ENCODE assay signal across 8 cellular contexts in the genomic region with DNA sequence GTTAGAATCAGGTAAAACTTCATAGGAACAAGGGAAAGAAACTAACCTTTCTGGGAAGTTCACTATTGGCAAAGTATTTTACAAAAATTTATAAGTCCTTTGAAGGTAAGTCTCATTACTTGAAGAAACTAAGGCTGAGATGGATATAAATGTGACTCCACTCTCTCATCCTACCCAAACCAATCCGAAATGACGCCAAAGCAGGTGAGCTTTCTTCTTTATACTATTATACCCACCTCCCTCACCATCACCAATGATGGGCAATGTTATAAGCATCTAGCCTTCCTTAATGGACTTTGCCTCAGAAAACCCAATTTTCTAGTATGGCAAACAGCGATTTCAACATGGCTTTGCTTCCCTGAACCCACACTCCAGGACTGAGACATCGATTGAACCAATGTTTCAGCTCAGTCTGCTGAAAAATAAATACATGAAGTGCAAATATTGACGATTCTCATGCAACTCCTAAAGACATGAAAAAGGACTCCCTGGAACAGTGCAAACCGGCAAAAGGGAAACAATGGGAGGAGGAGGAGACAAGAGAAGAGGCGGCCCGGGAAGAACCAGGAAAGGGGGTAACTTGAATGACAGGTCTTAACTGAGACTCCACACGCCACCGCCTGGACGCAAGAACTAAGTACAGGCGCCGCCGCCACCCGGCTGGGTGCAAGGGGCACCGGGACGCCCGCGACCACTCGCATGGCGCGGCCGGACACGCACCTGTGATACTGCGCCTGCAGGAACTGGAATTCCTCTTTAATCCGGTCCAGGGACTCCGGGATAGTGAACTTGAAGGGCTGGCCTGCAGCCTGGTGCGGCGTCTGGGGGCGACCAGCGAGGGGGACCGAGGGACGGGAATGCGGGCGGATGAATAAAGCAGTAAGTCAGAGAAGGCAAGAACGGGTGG. TPM values are rescaled to one million over a fixed set of nuclear protein-coding genes. Genes with fewer than 3 reads are reported as not detected.
DNase-seq lines count a peak whose midpoint lies in the region; ATAC-seq and TF ChIP-seq lines count a peak whose summit lies in the region.

No MANE protein-coding gene starts in this region.

- H3K4me3 ChIP-seq in BE2C (ENCODE audit: low read depth, low read length) (peak overlapping the region; percentile 91), endodermal cell (ENCODE audit: low read length) (peak overlapping the region; percentile 98), lower leg skin (ENCODE audit: low read depth, poor library complexity, severe bottlenecking) (peak overlapping the region; percentile 62)

- H3K27me3 ChIP-seq in BE2C (peaks cover 5% of the 10 kb centered on the region; the same call in 1 of the 2 replicates), endodermal cell (ENCODE audit: control insufficient read depth, insufficient read depth, low read length, poor library complexity, severe bottlenecking) (peaks cover 42% of the 10 kb centered on the region)

- H3K9me3 Mint-ChIP-seq in endodermal cell: no peaks in the 10 kb centered on the region

- H3K4me1 ChIP-seq in BE2C: no peaks in the 10 kb centered on the region
- H3K4me1 ChIP-seq in endodermal cell (ENCODE audit: control insufficient read depth, insufficient read depth, low read length): peaks cover 9% of the 10 kb centered on the region

- H3K27me3 Mint-ChIP-seq in endodermal cell (ENCODE audit: insufficient read depth): peaks cover 16% of the 10 kb centered on the region

- H3K27ac Mint-ChIP-seq in endodermal cell: peak overlapping the region; percentile 92

- H3K9me3 ChIP-seq in BE2C (no peaks in the 10 kb centered on the region), endodermal cell (ENCODE audit: control insufficient read depth, low read length) (no peaks in the 10 kb centered on the region)

- H3K36me3 ChIP-seq in BE2C: peaks cover 5% of the 10 kb centered on the region
- peaks cover 50% of the 10 kb centered on the region for H3K36me3 ChIP-seq in endodermal cell (ENCODE audit: control insufficient read depth, insufficient read depth, low read length)

- no peak for TF ChIP-seq POLR2A in lower leg skin (IDR thresholded peaks at IDR 0.05)

- peak overlapping the region; percentile 72 for H3K9ac ChIP-seq in endodermal cell (ENCODE audit: extremely low read depth, low read length, poor library complexity, severe bottlenecking)

- H3K4me3 Mint-ChIP-seq in endodermal cell: no peak overlapping the region

- TF ChIP-seq CTCF in BE2C (IDR thresholded peaks at IDR 0.05; ENCODE audit: low read depth, low read length) (peak; percentile 59), VCaP (conservative IDR thresholded peaks at IDR 0.05) (peak; percentile 80), endodermal cell (conservative IDR thresholded peaks at IDR 0.05) (peak; percentile 80), lower leg skin (IDR thresholded peaks at IDR 0.05) (peak in 1 of 3 donors; percentile 63)

- 2 to 5% methylated on average over 13 to 36 of the region's 36 CpGs for WGBS in endodermal cell (ENCODE audit: insufficient coverage in 1 of 2, insufficient read length in 1 of 2), 2 experiments
- 4 to 5% methylated on average over 36 of the region's 36 CpGs for WGBS in lower leg skin, 2 donors

- no peaks in the 10 kb centered on the region for H3K36me3 Mint-ChIP-seq in endodermal cell (ENCODE audit: low read depth)

- peak overlapping the region; percentile 64 for H3K27ac ChIP-seq in VCaP
- H3K27ac ChIP-seq in endodermal cell (ENCODE audit: low read depth, low read length): peak overlapping the region; percentile 86

- H3K4me1 Mint-ChIP-seq in endodermal cell: peaks cover 14% of the 10 kb centered on the region

- peak; percentile 88 for DNase-seq in BE2C
- DNase-seq in NCI-H1436 treated with DMSO at 0.1 percent for 48 hours (lab: John Stamatoyannopoulos, UW): peak; percentile 41
- DNase-seq in endodermal cell: peak; percentile 93
- peak; percentile 82 to 95 for DNase-seq in lower leg skin (ENCODE audit: low spot score in 2 of 2)
- peak; percentile 3 to 20 for DNase-seq in stimulated activated CD8-positive, alpha-beta memory T cell treated with anti-CD3 and anti-CD28 coated beads, Interleukin-2, amount 100 ng/mL, for 1 hour (ENCODE audit: low read depth in 2 of 2)

- intact Hi-C loops in lower leg skin (cut with DNase I; ENCODE audit: low total_unique reads): loop anchor here (10.0 kb wide), 1 partner anchor 162 kb away; no protein-coding TSS in a partner anchor

- ATAC-seq in GM21786 (IDR thresholded peaks at IDR 0.05; ENCODE audit: unreplicated experiment) (peak; percentile 31), GM18517 (IDR thresholded peaks at IDR 0.05; ENCODE audit: unreplicated experiment) (no peak)

RNA-seq across cellular contexts. Expression of a gene that starts 2.5 kb away (rescaled TPM):
- 41.7 TPM for polyA plus RNA-seq in BE2C (2012; ENCODE audit: insufficient read depth, insufficient read length, low read depth)
- total RNA-seq in endodermal cell (10 to 100 TPM; 49.7 to 73.5 TPM), lower leg skin (10 to 100 TPM; 42.0 to 63.3 (median 43.7) TPM)
- 133 TPM for polyA plus RNA-seq in endodermal cell (2013, experiment 1 of 2)
- 117 TPM for polyA plus RNA-seq in endodermal cell (2013, experiment 2 of 2)

Comparison
In these comparisons a context has a peak if more than half of its experiments do, and no peak if none do; other contexts are left out.
1. DNase-seq: peak in every context shown above with its lines; median percentile 93 in endodermal cell; 88 in lower leg skin; 88 in BE2C; 41 in NCI-H1436 treated with DMSO at 0.1 percent for 48 hours; 12 in stimulated activated CD8-positive, alpha-beta memory T cell treated with anti-CD3 and anti-CD28 coated beads, Interleukin-2, amount 100 ng/mL, for 1 hour.